ENCODE assay signal across 8 cellular contexts in genomic region chr14:24196071-24197061, GRCh38. TPM values are rescaled to one million over a fixed set of nuclear protein-coding genes. Genes with fewer than 3 reads are reported as not detected.
DNase-seq lines count a peak whose midpoint lies in the region; ATAC-seq and TF ChIP-seq lines count a peak whose summit lies in the region.

No MANE protein-coding gene starts in this region.

- H3K4me3 Mint-ChIP-seq in CD4-positive, alpha-beta T cell, result peak overlapping the region; percentile 87
- H3K4me3 Mint-ChIP-seq in activated T-helper 1 cell treated with anti-CD3 and anti-CD28 coated beads, Interleukin-12 subunit alpha, Interleukin-12 subunit beta, Interleukin-2, Interleukin-4 antibody, amounts not matched to agents 30 ng/mL and 10 ng/mL and 1 ng/mL, durations not matched to agents 14 hours and 24 hours and 36 hours, result peak overlapping the region; percentile 97

- no peaks in the 10 kb centered on the region for H3K9me3 Mint-ChIP-seq in CD4-positive, alpha-beta T cell
- no peaks in the 10 kb centered on the region for H3K9me3 Mint-ChIP-seq in activated T-helper 1 cell treated with anti-CD3 and anti-CD28 coated beads, Interleukin-12 subunit alpha, Interleukin-12 subunit beta, Interleukin-2, Interleukin-4 antibody, amounts not matched to agents 30 ng/mL and 10 ng/mL and 1 ng/mL, durations not matched to agents 14 hours and 24 hours and 36 hours

- H3K27me3 ChIP-seq in CD4-positive, alpha-beta T cell (ENCODE audit: control insufficient read depth, insufficient read depth, low read length), result no peaks in the 10 kb centered on the region
- H3K27me3 ChIP-seq in gastrocnemius medialis, result no peaks in the 10 kb centered on the region

- POLR2A ChIA-PET in CD4-positive, alpha-beta T cell (lab: Charles Lee), result interaction anchor here (0.6 to 4.0 kb wide), 29 partner anchors 8 to 937 kb away, joined by 3 to 99 read pairs (median 5); partner anchors contain the start of genes CBLN3, CHMP4A, CIDEB and DCAF11

- CTCF ChIA-PET in CD4-positive, alpha-beta T cell (lab: Charles Lee), result interaction anchor here (0.8 to 2.6 kb wide), 7 partner anchors 15 to 101 kb away, joined by 3 to 14 read pairs (median 5); partner anchors contain the start of genes CHMP4A, IRF9, MDP1 and TINF2

- no peak for DNase-seq in CD4-positive, alpha-beta T cell
- DNase-seq in HPDE6-E6E7 (ENCODE audit: extremely low spot score), result peak; percentile 21
- DNase-seq in activated T-helper 1 cell treated with anti-CD3 and anti-CD28 coated beads, Interleukin-12 subunit alpha, Interleukin-12 subunit beta, Interleukin-2, Interleukin-4 antibody, amounts not matched to agents 30 ng/mL and 10 ng/mL and 1 ng/mL, durations not matched to agents 14 hours and 24 hours and 36 hours (ENCODE audit: low spot score), result no peak
- no peak for DNase-seq in left ventricle myocardium superior
- DNase-seq in gastrocnemius medialis, result no peak
- no peak for DNase-seq in NCI-H2171 (lab: John Stamatoyannopoulos, UW)

- peak overlapping the region; percentile 97 for H3K27ac ChIP-seq in CD4-positive, alpha-beta T cell (ENCODE audit: low read depth, low read length)
- H3K27ac ChIP-seq in gastrocnemius medialis, result peak overlapping the region; percentile 93 to 96 (median 95)

- no peaks in the 10 kb centered on the region for H3K9me3 ChIP-seq in CD4-positive, alpha-beta T cell (ENCODE audit: control insufficient read depth, low read length)
- no peaks in the 10 kb centered on the region for H3K9me3 ChIP-seq in gastrocnemius medialis

- H3K4me1 Mint-ChIP-seq in CD4-positive, alpha-beta T cell (ENCODE audit: low read depth), result peaks cover 51% of the 10 kb centered on the region
- H3K4me1 Mint-ChIP-seq in activated T-helper 1 cell treated with anti-CD3 and anti-CD28 coated beads, Interleukin-12 subunit alpha, Interleukin-12 subunit beta, Interleukin-2, Interleukin-4 antibody, amounts not matched to agents 30 ng/mL and 10 ng/mL and 1 ng/mL, durations not matched to agents 14 hours and 24 hours and 36 hours (ENCODE audit: low read depth), result peaks cover 61% of the 10 kb centered on the region

- H3K4me1 ChIP-seq in gastrocnemius medialis, result peaks cover 21% of the 10 kb centered on the region in 2 donors

- H3K27me3 Mint-ChIP-seq in CD4-positive, alpha-beta T cell, result no peaks in the 10 kb centered on the region
- H3K27me3 Mint-ChIP-seq in activated T-helper 1 cell treated with anti-CD3 and anti-CD28 coated beads, Interleukin-12 subunit alpha, Interleukin-12 subunit beta, Interleukin-2, Interleukin-4 antibody, amounts not matched to agents 30 ng/mL and 10 ng/mL and 1 ng/mL, durations not matched to agents 14 hours and 24 hours and 36 hours (ENCODE audit: insufficient read depth), result no peaks in the 10 kb centered on the region

- ATAC-seq in CD4-positive, alpha-beta T cell (ENCODE audit: poor library complexity), result no peak
- ATAC-seq in GM19023 (IDR thresholded peaks at IDR 0.05; ENCODE audit: unreplicated experiment) (peak; percentile 9), left ventricle myocardium superior (peak; percentile 35), gastrocnemius medialis (peak; percentile 26 to 40), HG03469 (IDR thresholded peaks at IDR 0.05; ENCODE audit: unreplicated experiment) (no peak)

- no peak for TF ChIP-seq CTCF in CD4-positive, alpha-beta T cell (IDR thresholded peaks at IDR 0.05)
- no peak for TF ChIP-seq CTCF in gastrocnemius medialis (IDR thresholded peaks at IDR 0.05 in 4 of 5, conservative IDR thresholded peaks at IDR 0.05 in 1 of 5)

- peaks cover 0 to 24% of the 10 kb centered on the region in 2 donors for H3K36me3 ChIP-seq in gastrocnemius medialis

- peak overlapping the region; percentile 84 to 100 (median 93) for H3K4me3 ChIP-seq in gastrocnemius medialis

- intact Hi-C loops in CD4-positive, alpha-beta T cell (cut with DNase I, micrococcal nuclease), result loop anchor here in 1 of 2 experiments (5.0 kb wide), 1 partner anchor 36 kb away; the partner anchor contains the start of genes GMPR2 and NEDD8
- intact Hi-C loops in activated T-helper 1 cell treated with anti-CD3 and anti-CD28 coated beads, Interleukin-12 subunit alpha, Interleukin-12 subunit beta, Interleukin-2, Interleukin-4 antibody, amounts not matched to agents 30 ng/mL and 10 ng/mL and 1 ng/mL, durations not matched to agents 14 hours and 24 hours and 36 hours (cut with micrococcal nuclease), result loop anchor here (1.0 kb wide), 1 partner anchor 8 kb away; the partner anchor contains the start of gene IPO4
- intact Hi-C loops in left ventricle myocardium superior (cut with micrococcal nuclease), result no loop called here
- intact Hi-C loops in gastrocnemius medialis (cut with DNase I; ENCODE audit: low total_unique reads), result no loop called here

- no peak for TF ChIP-seq POLR2A in gastrocnemius medialis (IDR thresholded peaks at IDR 0.05)

- peaks cover 61% of the 10 kb centered on the region for H3K36me3 Mint-ChIP-seq in CD4-positive, alpha-beta T cell (ENCODE audit: low read depth)
- H3K36me3 Mint-ChIP-seq in activated T-helper 1 cell treated with anti-CD3 and anti-CD28 coated beads, Interleukin-12 subunit alpha, Interleukin-12 subunit beta, Interleukin-2, Interleukin-4 antibody, amounts not matched to agents 30 ng/mL and 10 ng/mL and 1 ng/mL, durations not matched to agents 14 hours and 24 hours and 36 hours (ENCODE audit: low read depth), result peaks cover 35% of the 10 kb centered on the region

- H3K27ac Mint-ChIP-seq in CD4-positive, alpha-beta T cell, result peak overlapping the region; percentile 92
- peak overlapping the region; percentile 96 for H3K27ac Mint-ChIP-seq in activated T-helper 1 cell treated with anti-CD3 and anti-CD28 coated beads, Interleukin-12 subunit alpha, Interleukin-12 subunit beta, Interleukin-2, Interleukin-4 antibody, amounts not matched to agents 30 ng/mL and 10 ng/mL and 1 ng/mL, durations not matched to agents 14 hours and 24 hours and 36 hours

- in situ Hi-C loops in gastrocnemius medialis (cut with MboI; ENCODE audit: low sequenced_read_pairs in 4 of 4), result no loop called here

RNA-seq across cellular contexts. Expression of gene TM9SF1, which starts 1.1 kb away (rescaled TPM):
- 10 to 100 TPM; 12.9 to 13.0 TPM for total RNA-seq in CD4-positive, alpha-beta T cell
- 34.5 and 35.3 TPM in 2 replicates for total RNA-seq in activated T-helper 1 cell treated with anti-CD3 and anti-CD28 coated beads, Interleukin-12 subunit alpha, Interleukin-12 subunit beta, Interleukin-2, Interleukin-4 antibody, amounts not matched to agents 30 ng/mL and 10 ng/mL and 1 ng/mL, durations not matched to agents 14 hours and 24 hours and 36 hours
- total RNA-seq in left ventricle myocardium superior, result 19.2 TPM
- total RNA-seq in gastrocnemius medialis, result 10 to 100 TPM; 31.4 to 46.4 (median 36.7) TPM

RNA-seq across cellular contexts. Expression of gene IPO4, which starts 7.8 kb away (rescaled TPM):
- 10 to 100 TPM; 36.6 to 37.9 TPM for total RNA-seq in CD4-positive, alpha-beta T cell
- 106 and 107 TPM in 2 replicates for total RNA-seq in activated T-helper 1 cell treated with anti-CD3 and anti-CD28 coated beads, Interleukin-12 subunit alpha, Interleukin-12 subunit beta, Interleukin-2, Interleukin-4 antibody, amounts not matched to agents 30 ng/mL and 10 ng/mL and 1 ng/mL, durations not matched to agents 14 hours and 24 hours and 36 hours
- total RNA-seq in left ventricle myocardium superior (14.9 TPM), gastrocnemius medialis (10 to 100 TPM; 35.7 to 73.2 (median 55.4) TPM)

RNA-seq across cellular contexts. Expression of gene TSSK4, which starts 9.1 kb away (rescaled TPM):
- total RNA-seq in CD4-positive, alpha-beta T cell, result under 1 TPM; 0.30 to 0.64 TPM
- 0.42 and 0.49 TPM in 2 replicates for total RNA-seq in activated T-helper 1 cell treated with anti-CD3 and anti-CD28 coated beads, Interleukin-12 subunit alpha, Interleukin-12 subunit beta, Interleukin-2, Interleukin-4 antibody, amounts not matched to agents 30 ng/mL and 10 ng/mL and 1 ng/mL, durations not matched to agents 14 hours and 24 hours and 36 hours
- 0.25 TPM for total RNA-seq in left ventricle myocardium superior
- not detected for total RNA-seq in gastrocnemius medialis

RNA-seq across cellular contexts. Expression of gene CHMP4A, which starts 16.9 kb away (rescaled TPM):
- 10 to 100 TPM; 73.4 to 80.1 TPM for total RNA-seq in CD4-positive, alpha-beta T cell
- total RNA-seq in activated T-helper 1 cell treated with anti-CD3 and anti-CD28 coated beads, Interleukin-12 subunit alpha, Interleukin-12 subunit beta, Interleukin-2, Interleukin-4 antibody, amounts not matched to agents 30 ng/mL and 10 ng/mL and 1 ng/mL, durations not matched to agents 14 hours and 24 hours and 36 hours, result 86.5 and 95.8 TPM in 2 replicates
- 30.1 TPM for total RNA-seq in left ventricle myocardium superior
- 10 to 100 TPM; 13.6 to 29.8 (median 20.7) TPM for total RNA-seq in gastrocnemius medialis

RNA-seq across cellular contexts. Expression of gene MDP1, which starts 19.5 kb away (rescaled TPM):
- total RNA-seq in CD4-positive, alpha-beta T cell, result 1 to 10 TPM; 3.2 to 3.7 TPM
- total RNA-seq in activated T-helper 1 cell treated with anti-CD3 and anti-CD28 coated beads, Interleukin-12 subunit alpha, Interleukin-12 subunit beta, Interleukin-2, Interleukin-4 antibody, amounts not matched to agents 30 ng/mL and 10 ng/mL and 1 ng/mL, durations not matched to agents 14 hours and 24 hours and 36 hours, result 11.6 and 12.9 TPM in 2 replicates
- total RNA-seq in left ventricle myocardium superior (15.4 TPM), gastrocnemius medialis (10 to 100 TPM in 3 of 4 donors, 1 to 10 TPM in 1; 6.7 to 19.2 (median 13.9) TPM)

Comparison
In these comparisons a context has a peak if more than half of its experiments do, and no peak if none do; other contexts are left out.
1. ATAC-seq: peak in GM19023 (single experiment), left ventricle myocardium superior (single experiment) and gastrocnemius medialis (2 of 2); none in CD4-positive, alpha-beta T cell (single experiment) and HG03469 (single experiment).